13 cellular contexts compared by ENCODE assay signal in the genomic region with DNA sequence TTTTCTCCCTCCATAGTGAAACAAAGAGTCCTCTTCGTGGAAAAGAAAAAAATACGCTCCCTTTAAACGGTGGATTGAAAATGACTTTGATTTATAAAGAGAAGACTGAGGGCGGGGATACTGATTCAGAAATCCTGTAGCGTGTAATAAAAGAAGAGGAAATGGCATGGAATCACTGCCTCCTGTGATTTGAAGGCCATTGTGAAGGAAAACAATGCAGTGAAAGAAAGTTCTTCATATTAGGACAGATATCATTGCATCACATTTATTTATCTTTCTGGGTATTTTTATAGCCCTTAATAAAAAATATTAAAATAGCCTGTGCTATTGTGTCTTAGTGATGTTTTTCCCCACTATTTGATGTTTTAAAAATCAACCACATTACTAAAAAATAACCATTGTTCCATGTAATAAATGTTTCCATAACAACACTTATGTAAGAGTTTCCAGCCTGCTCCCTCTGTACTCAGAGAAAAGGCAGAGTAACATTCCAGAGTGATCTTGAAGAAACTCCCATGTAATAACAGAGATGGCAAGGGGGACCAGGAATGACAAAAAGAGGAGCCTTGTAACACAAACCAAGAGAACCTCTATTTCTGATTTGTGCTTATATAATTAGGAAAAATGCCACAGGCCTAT. TPM values are rescaled to one million over a fixed set of nuclear protein-coding genes. Genes with fewer than 3 reads are reported as not detected.
DNase-seq lines count a peak whose midpoint lies in the region; ATAC-seq and TF ChIP-seq lines count a peak whose summit lies in the region.
"Had no signal": no experiment of that assay in that cellular context is flagged by ENCODE, and none has a peak within 500 bp of the region (broad histone marks: within the 10 kb centered on the region; RNA-seq: fewer than 3 reads in every experiment).

No MANE protein-coding gene starts in this region.

- intact Hi-C loops in left ventricle myocardium inferior (cut with micrococcal nuclease): no loop called here
- intact Hi-C loops in cardiac septum (cut with DNase I): loop anchor here (1.0 to 5.0 kb wide), 2 partner anchors 16 to 42 kb away; no protein-coding TSS in a partner anchor
- intact Hi-C loops in aorta (cut with DNase I): no loop called here

- H3K36me3 ChIP-seq in left ventricle myocardium inferior (peaks cover 17% of the 10 kb centered on the region), right atrium auricular region (no peaks in the 10 kb centered on the region), aorta (ENCODE audit: control insufficient read depth in 1 of 2, insufficient read depth in 2 of 2, low read length in 1 of 2) (peaks cover 0 to 2% of the 10 kb centered on the region in 2 donors)

- ATAC-seq in aorta (ENCODE audit: low FRiP score) (peak; percentile 75), HG02852 (IDR thresholded peaks at IDR 0.05; ENCODE audit: unreplicated experiment) (no peak)
- ATAC-seq: T-cell had no signal

- TF ChIP-seq CTCF in left ventricle myocardium inferior (IDR thresholded peaks at IDR 0.05; ENCODE audit: borderline replicate concordance) (no peak), right atrium auricular region (IDR thresholded peaks at IDR 0.05) (no peak)

- DNase-seq in left ventricle myocardium inferior (no peak), cardiac septum (ENCODE audit: low spot score) (no peak), right atrium auricular region (ENCODE audit: low spot score) (no peak), pulmonary artery endothelial cell (ENCODE audit: low read depth, low spot score) (peak; percentile 86), aorta (no peak), NCI-H526 (lab: John Stamatoyannopoulos, UW) (no peak)
- DNase-seq in stimulated activated CD4-positive, alpha-beta T cell treated with anti-CD3 and anti-CD28 coated beads, Interleukin-2, amount 100 ng/mL, for 48 hours: no peak
- DNase-seq: activated CD4-positive, alpha-beta T cell treated with anti-CD3 and anti-CD28 coated beads for 48 hours; NCI-H1092 treated with DMSO at 0.1 percent for 48 hours; NCI-H510A; T-cell had no signal

- no peaks in the 10 kb centered on the region for H3K27me3 ChIP-seq in left ventricle myocardium inferior (ENCODE audit: low read depth)
- no peaks in the 10 kb centered on the region for H3K27me3 ChIP-seq in right atrium auricular region
- H3K27me3 ChIP-seq in aorta (ENCODE audit: control insufficient read depth in 1 of 2, insufficient read depth in 2 of 2, low read length in 1 of 2): no peaks in the 10 kb centered on the region

- WGBS in aorta, 2 donors: 46 to 49% methylated on average over 5 of the region's 5 CpGs

- H3K27ac ChIP-seq in left ventricle myocardium inferior (replicated peaks): peak overlapping the region; percentile 98
- peak overlapping the region; percentile 66 to 67 for H3K27ac ChIP-seq in right atrium auricular region
- no peak overlapping the region for H3K27ac ChIP-seq in aorta (ENCODE audit: low read depth in 1 of 2, low read length in 2 of 2)

- H3K4me1 ChIP-seq in left ventricle myocardium inferior (peaks cover 79% of the 10 kb centered on the region), right atrium auricular region (peaks cover 0 to 39% of the 10 kb centered on the region in 2 donors), aorta (ENCODE audit: control insufficient read depth in 1 of 2, insufficient read depth in 2 of 2, low read length in 2 of 2) (peaks cover 3 to 10% of the 10 kb centered on the region in 2 donors)

- no peak overlapping the region for H3K4me3 ChIP-seq in left ventricle myocardium inferior
- H3K4me3 ChIP-seq in right atrium auricular region: no peak overlapping the region
- H3K4me3 ChIP-seq in aorta (ENCODE audit: low read length in 2 of 2): no peak overlapping the region
- H3K4me3 ChIP-seq: smooth muscle cell had no signal

- H3K9me3 ChIP-seq in left ventricle myocardium inferior (replicated peaks) (no peaks in the 10 kb centered on the region), right atrium auricular region (no peaks in the 10 kb centered on the region), aorta (ENCODE audit: control insufficient read depth, low read length) (no peaks in the 10 kb centered on the region)

RNA-seq across cellular contexts. Expression of a gene that starts 8.0 kb away (rescaled TPM):
- total RNA-seq in left ventricle myocardium inferior (390 TPM), cardiac septum (258 TPM), right atrium auricular region (100 to 1,000 TPM; 270 to 370 TPM), pulmonary artery endothelial cell (75.8 and 76.7 TPM in 2 replicates), aorta (100 to 1,000 TPM in 1 of 2 donors, 10 to 100 TPM in 1; 85.0 to 116 TPM)
- 100 to 1,000 TPM; 253 to 347 TPM for polyA plus RNA-seq in aorta

Comparison
In these comparisons a context has a peak if more than half of its experiments do, and no peak if none do; other contexts are left out.
1. H3K27ac ChIP-seq: peak in left ventricle myocardium inferior (single experiment) and right atrium auricular region (2 of 2); none in aorta (0 of 2).